In genomic region chr22:36644333-36644757, GRCh38 we compare ENCODE assay signal across 9 cellular contexts. TPM values are rescaled to one million over a fixed set of nuclear protein-coding genes. Genes with fewer than 3 reads are reported as not detected.
DNase-seq lines count a peak whose midpoint lies in the region; ATAC-seq, FAIRE-seq and TF ChIP-seq lines count a peak whose summit lies in the region.
"Had no signal": no experiment of that assay in that cellular context is flagged by ENCODE, and none has a peak within 500 bp of the region (broad histone marks: within the 10 kb centered on the region; RNA-seq: fewer than 3 reads in every experiment).

No MANE protein-coding gene starts in this region.

- H3K27me3 ChIP-seq in endothelial cell of umbilical vein (ENCODE audit: control insufficient read depth in 2 of 2, insufficient read depth in 2 of 2, low read length in 2 of 2), result no peaks in the 10 kb centered on the region
- H3K27me3 ChIP-seq: BLaER1 treated with 17β-estradiol and CSF1 and Interleukin-3, amounts not matched to agents 10 nM and 100 nM had no signal

- no peak for TF ChIP-seq POLR2A in endothelial cell of umbilical vein (IDR thresholded peaks at IDR 0.05; ENCODE audit: low read depth, low read length)

- H4K20me1 ChIP-seq in endothelial cell of umbilical vein (replicated peaks; ENCODE audit: control insufficient read depth, extremely low read depth, insufficient read depth, low read length), result no peaks in the 10 kb centered on the region
- H4K20me1 ChIP-seq: BLaER1 treated with 17β-estradiol and CSF1 and Interleukin-3, amounts not matched to agents 10 nM and 100 nM had no signal

- no peaks in the 10 kb centered on the region for H3K9me3 ChIP-seq in endothelial cell of umbilical vein (replicated peaks; ENCODE audit: control insufficient read depth, insufficient read depth, low read length)
- H3K9me3 ChIP-seq: BLaER1 treated with 17β-estradiol and CSF1 and Interleukin-3, amounts not matched to agents 10 nM and 100 nM had no signal

- dilution Hi-C loops in endothelial cell of umbilical vein (cut with MboI; ENCODE audit: extremely low pct_ligation_motif_present, low sequenced_read_pairs), result no loop called here

- no peak overlapping the region for H3K4me2 ChIP-seq in endothelial cell of umbilical vein (ENCODE audit: insufficient read depth, low read length)
- H3K4me2 ChIP-seq: BLaER1 treated with 17β-estradiol and CSF1 and Interleukin-3, amounts not matched to agents 10 nM and 100 nM had no signal

- FAIRE-seq in endothelial cell of umbilical vein (lab: Jason Lieb, UNC), result peak; percentile 85

- H3K4me3 ChIP-seq in endothelial cell of umbilical vein (replicated peaks in 1 of 3; ENCODE audit: insufficient read depth in 1 of 3, low read depth in 1 of 3, low read length in 3 of 3), result no peak overlapping the region
- H3K4me3 ChIP-seq: BLaER1 treated with 17β-estradiol and CSF1 and Interleukin-3, amounts not matched to agents 10 nM and 100 nM had no signal

- no peak overlapping the region for H2AFZ ChIP-seq in endothelial cell of umbilical vein (ENCODE audit: low read depth, low read length)

- no peaks in the 10 kb centered on the region for H3K4me1 ChIP-seq in endothelial cell of umbilical vein (ENCODE audit: control insufficient read depth, extremely low read depth, insufficient read depth, low read length)

- H3K9me1 ChIP-seq in endothelial cell of umbilical vein (replicated peaks; ENCODE audit: control insufficient read depth, extremely low read depth, insufficient read depth, low read length), result no peaks in the 10 kb centered on the region

- no peaks in the 10 kb centered on the region for H3K79me2 ChIP-seq in endothelial cell of umbilical vein (ENCODE audit: control insufficient read depth, insufficient read depth, low read length)

- DNase-seq in activated CD4-positive, alpha-beta T cell treated with anti-CD3 and anti-CD28 coated beads for 48 hours, result peak; percentile 43
- no peak for DNase-seq in activated CD4-positive, alpha-beta T cell treated with anti-CD3 and anti-CD28 coated beads for 1 hour
- DNase-seq in OCI-M1 (lab: John Stamatoyannopoulos, UW) (peak; percentile 81), endothelial cell of umbilical vein (ENCODE audit: low read depth, low spot score) (peak; percentile 85), pulmonary artery endothelial cell (ENCODE audit: low read depth, low spot score) (peak; percentile 66)

- no peak overlapping the region for H3K27ac ChIP-seq in endothelial cell of umbilical vein (ENCODE audit: insufficient read depth, low read depth, low read length)
- H3K27ac ChIP-seq: BLaER1 treated with 17β-estradiol and CSF1 and Interleukin-3, amounts not matched to agents 10 nM and 100 nM had no signal

- CTCF ChIA-PET in endothelial cell of umbilical vein (lab: Charles Lee), result interaction anchor here (0.8 to 1.5 kb wide), 7 partner anchors 11 to 555 kb away, joined by 3 to 5 read pairs (median 4); no protein-coding TSS in a partner anchor

- TF ChIP-seq CTCF in endothelial cell of umbilical vein (IDR thresholded peaks at IDR 0.05; ENCODE audit: extremely low read depth in 1 of 2, insufficient read depth in 1 of 2, low read depth in 1 of 2, low read length in 2 of 2), result no peak

- H3K9ac ChIP-seq in endothelial cell of umbilical vein (replicated peaks; ENCODE audit: extremely low read depth, insufficient read depth, low read length), result no peak overlapping the region
- H3K9ac ChIP-seq: BLaER1 treated with 17β-estradiol and CSF1 and Interleukin-3, amounts not matched to agents 10 nM and 100 nM had no signal

- ATAC-seq in GM21786 (IDR thresholded peaks at IDR 0.05; ENCODE audit: unreplicated experiment), result no peak
- no peak for ATAC-seq in GM18502 (IDR thresholded peaks at IDR 0.05; ENCODE audit: poor library complexity, unreplicated experiment)
- no peak for ATAC-seq in GM21529 (IDR thresholded peaks at IDR 0.05; ENCODE audit: unreplicated experiment)

- no peaks in the 10 kb centered on the region for H3K36me3 ChIP-seq in endothelial cell of umbilical vein (ENCODE audit: control insufficient read depth in 2 of 2, extremely low read depth in 1 of 2, insufficient read depth in 2 of 2, low read length in 2 of 2)
- H3K36me3 ChIP-seq: BLaER1 treated with 17β-estradiol and CSF1 and Interleukin-3, amounts not matched to agents 10 nM and 100 nM had no signal

- POLR2A ChIA-PET in endothelial cell of umbilical vein (lab: Charles Lee), result no interaction called here

- no TSS peak for BruUV-seq in endothelial cell of umbilical vein (replicated peaks; lab: Mats Ljungman, UMichigan)

- intact Hi-C loops in endothelial cell of umbilical vein (cut with micrococcal nuclease), result loop anchor here (1.0 kb wide), 1 partner anchor 59 kb away; the partner anchor contains the start of gene CACNG2

TF ChIP-seq in endothelial cell of umbilical vein, 7 proteins besides CTCF, POLR2A, EP300 and RAD21:
- TF ChIP-seq JUN (IDR thresholded peaks at IDR 0.05; ENCODE audit: borderline replicate concordance, insufficient read depth, insufficient read length, low read depth), result peak; percentile 24
- TF ChIP-seq MAX (IDR thresholded peaks at IDR 0.05; ENCODE audit: insufficient read depth, insufficient read length), result no peak
- peak; percentile 58 for TF ChIP-seq FOS (IDR thresholded peaks at IDR 0.05; ENCODE audit: borderline replicate concordance, insufficient read depth, low read length)

RNA-seq across cellular contexts. Expression of gene CACNG2, which starts 59.2 kb away (rescaled TPM):
- total RNA-seq in endothelial cell of umbilical vein, result not detected in 2 replicates
- polyA plus RNA-seq in endothelial cell of umbilical vein, result not detected in 2 replicates
- polyA plus RNA-seq in endothelial cell of umbilical vein (2011; cell fraction: cytosol; rRNA removed), result not detected in 2 replicates
- not detected in 2 replicates for polyA plus RNA-seq in endothelial cell of umbilical vein (2011; cell fraction: nucleus; rRNA removed)
- polyA plus RNA-seq in endothelial cell of umbilical vein (2012), result not detected in 2 replicates
- polyA minus RNA-seq in endothelial cell of umbilical vein, result not detected in 2 replicates
- not detected for polyA minus RNA-seq in endothelial cell of umbilical vein (2011; cell fraction: cytosol; rRNA and poly(A)+ RNA removed)
- not detected in 2 replicates for polyA minus RNA-seq in endothelial cell of umbilical vein (2011; cell fraction: nucleus; rRNA and poly(A)+ RNA removed)
- total RNA-seq in pulmonary artery endothelial cell, result not detected in 2 replicates
